In the genomic region with DNA sequence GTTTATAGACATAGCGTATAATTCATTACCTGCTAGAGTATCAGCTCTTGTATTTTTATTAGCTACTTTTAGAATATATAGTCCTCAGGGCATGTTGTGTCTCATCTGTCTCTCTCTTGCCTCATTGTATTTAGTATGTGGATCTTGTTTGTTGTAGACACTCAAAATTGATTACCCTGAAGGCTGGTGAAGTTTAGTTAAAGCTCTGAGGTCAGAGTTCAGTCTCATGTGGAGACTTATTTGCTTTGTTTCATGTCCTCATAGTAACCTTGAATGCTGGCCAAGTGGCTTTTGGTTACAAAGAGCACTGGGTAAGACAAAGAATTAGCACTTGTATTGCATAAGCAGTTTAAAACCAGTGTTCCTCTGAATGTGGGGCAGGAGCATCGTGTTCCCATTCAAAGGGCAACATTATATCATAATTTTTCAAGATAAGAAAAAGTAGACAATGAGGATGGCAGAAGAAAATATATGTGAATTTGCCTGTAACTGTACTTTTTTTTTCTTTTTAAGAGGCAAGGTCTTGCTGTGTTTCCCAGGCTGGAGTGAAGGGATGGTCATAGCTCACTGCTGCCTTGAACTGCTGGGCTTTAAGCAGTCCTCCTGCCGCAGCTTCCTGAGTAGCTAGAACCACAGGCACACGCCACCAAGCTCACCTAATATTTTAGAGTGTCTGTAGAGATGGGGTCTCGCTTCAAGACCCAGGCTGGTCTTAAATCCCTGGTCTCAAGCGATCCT, we compare ENCODE assay signal across 9 cellular contexts. TPM values are rescaled to one million over a fixed set of nuclear protein-coding genes. Genes with fewer than 3 reads are reported as not detected.
A peak's percentile ranks its signal among the peaks of the same experiment; 100 is the strongest.
DNase-seq lines count a peak whose midpoint lies in the region; ATAC-seq and TF ChIP-seq lines count a peak whose summit lies in the region.
"Had no signal": no experiment of that assay in that cellular context is flagged by ENCODE, and none has a peak within 500 bp of the region (broad histone marks: within the 10 kb centered on the region; RNA-seq: fewer than 3 reads in every experiment).

No MANE protein-coding gene starts in this region.

- no peaks in the 10 kb centered on the region for H3K36me3 Mint-ChIP-seq in glutamatergic neuron (ENCODE audit: unreplicated experiment)

- H3K36me3 ChIP-seq in body of pancreas (replicated peaks in 1 of 2; ENCODE audit: insufficient read depth in 1 of 2, low read depth in 2 of 2) = no peaks in the 10 kb centered on the region
- H3K36me3 ChIP-seq in mesodermal cell (ENCODE audit: control insufficient read depth, insufficient read depth, low read length) = peaks cover 21% of the 10 kb centered on the region

- peaks cover 8% of the 10 kb centered on the region for H3K4me1 Mint-ChIP-seq in glutamatergic neuron (ENCODE audit: low read depth, unreplicated experiment)

- 45 to 59% methylated on average over 6 of the region's 6 CpGs for WGBS in body of pancreas, 2 donors
- WGBS in mesodermal cell (ENCODE audit: insufficient coverage in 2 of 2), 2 experiments = 81% methylated on average over 2 of the region's 6 CpGs; no CpG with 5 or more reads in 1 of the 2 experiments

- no peak for TF ChIP-seq POLR2A in body of pancreas (IDR thresholded peaks at IDR 0.05)

- no peak overlapping the region for H3K4me3 Mint-ChIP-seq in glutamatergic neuron (ENCODE audit: unreplicated experiment)

- H3K4me3 ChIP-seq in LNCaP clone FGC (ENCODE audit: low read depth, low read length) (peak overlapping the region; percentile 1; the same call in 1 of the 2 replicates), body of pancreas (no peak overlapping the region), mesodermal cell (ENCODE audit: extremely low read depth, insufficient read depth, low read length, poor library complexity, severe bottlenecking) (no peak overlapping the region)

- no peaks in the 10 kb centered on the region for H3K9me3 Mint-ChIP-seq in glutamatergic neuron (ENCODE audit: unreplicated experiment)

- H3K4me1 ChIP-seq in body of pancreas (peaks cover 49% of the 10 kb centered on the region), mesodermal cell (ENCODE audit: control insufficient read depth, insufficient read depth, low read length, poor library complexity, severe bottlenecking) (peaks cover 4% of the 10 kb centered on the region)

- H3K27ac ChIP-seq in body of pancreas = peak overlapping the region; percentile 63 to 90 (median 84)
- H3K27ac ChIP-seq in mesodermal cell (ENCODE audit: low read depth, low read length, severe bottlenecking) = peak overlapping the region; percentile 58

- H3K27ac Mint-ChIP-seq in glutamatergic neuron (ENCODE audit: unreplicated experiment) = no peak overlapping the region

- no peaks in the 10 kb centered on the region for H3K9me3 ChIP-seq in body of pancreas
- no peaks in the 10 kb centered on the region for H3K9me3 ChIP-seq in mesodermal cell (ENCODE audit: control insufficient read depth, low read length)

- intact Hi-C loops in body of pancreas (cut with DNase I) = no loop called here

- H3K27me3 ChIP-seq in body of pancreas = no peaks in the 10 kb centered on the region

- TF ChIP-seq CTCF in LNCaP clone FGC (IDR thresholded peaks at IDR 0.05; ENCODE audit: control insufficient read depth, extremely low read depth, insufficient read depth) = no peak
- TF ChIP-seq CTCF in body of pancreas (IDR thresholded peaks at IDR 0.05) = no peak
- TF ChIP-seq CTCF in glutamatergic neuron (IDR thresholded peaks at IDR 0.05; ENCODE audit: partially characterized antibody, unreplicated experiment) = no peak

- DNase-seq in AML-193 (lab: John Stamatoyannopoulos, UW) (peak; percentile 64 to 71), LNCaP clone FGC (ENCODE audit: low read depth) (peak; percentile 93), body of pancreas (peak; percentile 78 to 94 (median 84)), NCI-H187 (lab: John Stamatoyannopoulos, UW) (no peak), glutamatergic neuron (no peak)
- DNase-seq: T-helper 9 cell had no signal

- H3K27me3 Mint-ChIP-seq in glutamatergic neuron (ENCODE audit: unreplicated experiment) = no peaks in the 10 kb centered on the region

- ATAC-seq in body of pancreas (peak; percentile 93), GM18519 (IDR thresholded peaks at IDR 0.05; ENCODE audit: low FRiP score, unreplicated experiment) (no peak), HG02610 (IDR thresholded peaks at IDR 0.05; ENCODE audit: unreplicated experiment) (no peak)

RNA-seq across cellular contexts. Expression of gene CNST, which starts 17.4 kb away (rescaled TPM):
- total RNA-seq in body of pancreas = 10 to 100 TPM; 10.9 to 12.2 TPM
- 9.8 TPM for polyA plus RNA-seq in mesodermal cell (2013, experiment 1 of 2)
- polyA plus RNA-seq in mesodermal cell (2013, experiment 2 of 2) = 9.9 TPM
- 87.2 TPM for total RNA-seq in glutamatergic neuron (ENCODE audit: unreplicated experiment)

RNA-seq across cellular contexts. Expression of gene TFB2M, which starts 17.6 kb away (rescaled TPM):
- total RNA-seq in body of pancreas (1 to 10 TPM; 2.3 to 8.3 TPM), glutamatergic neuron (ENCODE audit: unreplicated experiment) (6.5 TPM)
- polyA plus RNA-seq in mesodermal cell (2013, experiment 1 of 2) = 14.1 TPM
- 15.8 TPM for polyA plus RNA-seq in mesodermal cell (2013, experiment 2 of 2)

Comparison
In these comparisons a context has a peak if more than half of its experiments do, and no peak if none do; other contexts are left out.
1. DNase-seq: peak in AML-193 (2 of 2), LNCaP clone FGC (single experiment) and body of pancreas (4 of 4); none in NCI-H187 (0 of 2) and glutamatergic neuron (single experiment).